In genomic region chr4:166941629-166942028, GRCh38 we compare ENCODE assay signal across 12 cellular contexts.
DNase-seq lines count a peak whose midpoint lies in the region; ATAC-seq and TF ChIP-seq lines count a peak whose summit lies in the region.
"Had no signal": no experiment of that assay in that cellular context is flagged by ENCODE, and none has a peak within 500 bp of the region (broad histone marks: within the 10 kb centered on the region; RNA-seq: fewer than 3 reads in every experiment).

No MANE protein-coding gene starts in this region.

- H3K9me3 ChIP-seq in thyroid gland, result no peaks in the 10 kb centered on the region

- no peaks in the 10 kb centered on the region for H3K4me1 ChIP-seq in thyroid gland

- no peaks in the 10 kb centered on the region for H3K36me3 Mint-ChIP-seq in activated naive CD4-positive, alpha-beta T cell treated with anti-CD3 and anti-CD28 coated beads, Interleukin-2, amount 50 U/mL, for 72 hours

- H3K27ac ChIP-seq in thyroid gland, result no peak overlapping the region

- intact Hi-C loops in thyroid gland (cut with DNase I), result no loop called here

- TF ChIP-seq POLR2A in thyroid gland (IDR thresholded peaks at IDR 0.05), result no peak

- WGBS in thyroid gland, 2 donors, result 89 to 91% methylated on average over 6 of the region's 6 CpGs

- DNase-seq in activated naive CD4-positive, alpha-beta T cell treated with anti-CD3 and anti-CD28 coated beads, Interleukin-2, amount 50 U/mL, for 72 hours (ENCODE audit: low spot score in 2 of 2), result no peak
- DNase-seq in activated naive CD4-positive, alpha-beta T cell treated with Interleukin-2 at 50 U/mL for 16 hours, result no peak
- DNase-seq in T1000 (lab: John Stamatoyannopoulos, UW), result peak; percentile 49
- DNase-seq in stimulated activated naive CD8-positive, alpha-beta T cell treated with anti-CD3 and anti-CD28 coated beads, Interleukin-15, Interleukin-2, amounts not matched to agents 100 U/mL and 50 U/mL, for 24 hours, result peak; percentile 3
- DNase-seq in thyroid gland, result no peak
- no peak for DNase-seq in activated CD8-positive, alpha-beta memory T cell treated with anti-CD3 and anti-CD28 coated beads, Interleukin-2, amount 50 U/mL, for 48 hours
- DNase-seq: NCI-H69; nucleus accumbens; stimulated activated CD4-positive, alpha-beta T cell treated with anti-CD3 and anti-CD28 coated beads, Interleukin-4, amount 100 ng/mL, for 1 hour had no signal

- no peak for TF ChIP-seq CTCF in thyroid gland (IDR thresholded peaks at IDR 0.05)

- no peak overlapping the region for H3K4me3 ChIP-seq in thyroid gland (replicated peaks in 1 of 3)

- H3K27me3 ChIP-seq in thyroid gland, result no peaks in the 10 kb centered on the region

- peaks cover 9 to 17% of the 10 kb centered on the region in 2 donors for H3K9me3 Mint-ChIP-seq in activated naive CD4-positive, alpha-beta T cell treated with anti-CD3 and anti-CD28 coated beads, Interleukin-2, amount 50 U/mL, for 72 hours

- peak; percentile 75 to 99 for ATAC-seq in activated naive CD4-positive, alpha-beta T cell treated with anti-CD3 and anti-CD28 coated beads, Interleukin-2, amount 50 U/mL, for 72 hours
- peak; percentile 74 for ATAC-seq in HG02970 (IDR thresholded peaks at IDR 0.05; ENCODE audit: low FRiP score, unreplicated experiment)
- peak; percentile 68 for ATAC-seq in stimulated activated naive CD8-positive, alpha-beta T cell treated with anti-CD3 and anti-CD28 coated beads, Interleukin-15, Interleukin-2, amounts not matched to agents 100 U/mL and 50 U/mL, for 24 hours
- no peak for ATAC-seq in HG03025 (IDR thresholded peaks at IDR 0.05; ENCODE audit: low FRiP score, unreplicated experiment)
- ATAC-seq: left lobe of liver had no signal

- no peak overlapping the region for H3K27ac Mint-ChIP-seq in activated naive CD4-positive, alpha-beta T cell treated with anti-CD3 and anti-CD28 coated beads, Interleukin-2, amount 50 U/mL, for 72 hours

- no peaks in the 10 kb centered on the region for H3K36me3 ChIP-seq in thyroid gland

Comparison
In these comparisons a context has a peak if more than half of its experiments do, and no peak if none do; other contexts are left out.
1. DNase-seq: peak in T1000 (single experiment) and stimulated activated naive CD8-positive, alpha-beta T cell treated with anti-CD3 and anti-CD28 coated beads, Interleukin-15, Interleukin-2, amounts not matched to agents 100 U/mL and 50 U/mL, for 24 hours (single experiment); none in activated naive CD4-positive, alpha-beta T cell treated with anti-CD3 and anti-CD28 coated beads, Interleukin-2, amount 50 U/mL, for 72 hours (0 of 2), activated naive CD4-positive, alpha-beta T cell treated with Interleukin-2 at 50 U/mL for 16 hours (single experiment), thyroid gland (0 of 2) and activated CD8-positive, alpha-beta memory T cell treated with anti-CD3 and anti-CD28 coated beads, Interleukin-2, amount 50 U/mL, for 48 hours (single experiment).